ENCODE assay signal across 1 cellular context in genomic region chr9:107587175-107587963, GRCh38.
TF ChIP-seq lines count a peak whose summit lies in the region.

No MANE protein-coding gene starts in this region.

TF ChIP-seq in HepG2, 621 proteins besides CTCF, POLR2A, EP300 and RAD21 (continued from another document and continues in another):
- no peak for TF ChIP-seq TAF15 (IDR thresholded peaks at IDR 0.05; ENCODE audit: low read depth, low read length, poor library complexity, severe bottlenecking)
- TF ChIP-seq SOX6 (IDR thresholded peaks at IDR 0.05), result no peak
- TF ChIP-seq SOX6 (CRISPR knock-in tag; IDR thresholded peaks at IDR 0.05), result peak; percentile 54; the same call in 1 of the 2 replicates
- no peak for TF ChIP-seq NAIF1 (CRISPR knock-in tag; IDR thresholded peaks at IDR 0.05; ENCODE audit: borderline replicate concordance)
- TF ChIP-seq ZNF784 (CRISPR knock-in tag; IDR thresholded peaks at IDR 0.05; ENCODE audit: borderline replicate concordance), result 0 out of 2 replicates have a peak, but pooled peaks have one; percentile 43
- no peak for TF ChIP-seq ZNF326 (CRISPR knock-in tag; IDR thresholded peaks at IDR 0.05; ENCODE audit: borderline replicate concordance)
- no peak for TF ChIP-seq GRHL1 (CRISPR knock-in tag; conservative IDR thresholded peaks at IDR 0.05)
- no peak for TF ChIP-seq YEATS4 (CRISPR knock-in tag; IDR thresholded peaks at IDR 0.05; ENCODE audit: borderline replicate concordance)
- no peak for TF ChIP-seq ARNT2 (CRISPR knock-in tag; IDR thresholded peaks at IDR 0.05; ENCODE audit: low read depth)
- no peak for TF ChIP-seq ZZZ3 (CRISPR knock-in tag; IDR thresholded peaks at IDR 0.05; ENCODE audit: borderline replicate concordance)
- TF ChIP-seq ZFP82 (CRISPR knock-in tag; IDR thresholded peaks at IDR 0.05; ENCODE audit: borderline replicate concordance), result no peak
- TF ChIP-seq MBNL3 (CRISPR knock-in tag; conservative IDR thresholded peaks at IDR 0.05), result no peak
- no peak for TF ChIP-seq IRF2 (CRISPR knock-in tag; IDR thresholded peaks at IDR 0.05)
- TF ChIP-seq JUND (CRISPR knock-in tag; IDR thresholded peaks at IDR 0.05), result no peak
- peak; percentile 53; the same call in 1 of the 2 replicates for TF ChIP-seq ZNF350 (CRISPR knock-in tag; IDR thresholded peaks at IDR 0.05; ENCODE audit: borderline replicate concordance, low read depth)
- TF ChIP-seq ZNF317 (CRISPR knock-in tag; IDR thresholded peaks at IDR 0.05), result peak; percentile 34; the same call in 1 of the 2 replicates
- TF ChIP-seq SKIL (CRISPR knock-in tag; IDR thresholded peaks at IDR 0.05; ENCODE audit: borderline replicate concordance), result 0 out of 2 replicates have a peak, but pooled peaks have one; percentile 36
- 0 out of 2 replicates have a peak, but pooled peaks have one; percentile 27 for TF ChIP-seq ZNF292 (CRISPR knock-in tag; IDR thresholded peaks at IDR 0.05; ENCODE audit: borderline replicate concordance, low read depth)
- TF ChIP-seq LCORL (IDR thresholded peaks at IDR 0.05), result no peak
- no peak for TF ChIP-seq LCORL (CRISPR knock-in tag; IDR thresholded peaks at IDR 0.05)
- no peak for TF ChIP-seq DZIP1 (CRISPR knock-in tag; IDR thresholded peaks at IDR 0.05)
- TF ChIP-seq HDAC2 (CRISPR knock-in tag; IDR thresholded peaks at IDR 0.05), result 0 out of 2 replicates have a peak, but pooled peaks have one; percentile 10
- TF ChIP-seq TEF (CRISPR knock-in tag; IDR thresholded peaks at IDR 0.05), result no peak
- no peak for TF ChIP-seq ZNF724P (CRISPR knock-in tag; IDR thresholded peaks at IDR 0.05; ENCODE audit: borderline replicate concordance)
- no peak for TF ChIP-seq ZNF780A (CRISPR knock-in tag; IDR thresholded peaks at IDR 0.05)
- TF ChIP-seq HDAC1 (CRISPR knock-in tag; IDR thresholded peaks at IDR 0.05), result no peak
- no peak for TF ChIP-seq ZNF615 (CRISPR knock-in tag; IDR thresholded peaks at IDR 0.05; ENCODE audit: borderline replicate concordance)
- TF ChIP-seq KAT8 (CRISPR knock-in tag; IDR thresholded peaks at IDR 0.05), result 0 out of 2 replicates have a peak, but pooled peaks have one; percentile 18
- TF ChIP-seq MTA1 (CRISPR knock-in tag; IDR thresholded peaks at IDR 0.05; ENCODE audit: borderline replicate concordance), result peak; percentile 42; the same call in 1 of the 2 replicates
- TF ChIP-seq NFKBIZ (CRISPR knock-in tag; IDR thresholded peaks at IDR 0.05), result no peak
- 0 out of 2 replicates have a peak, but pooled peaks have one; percentile 27 for TF ChIP-seq HNRNPL (IDR thresholded peaks at IDR 0.05; ENCODE audit: low read depth, low read length)
- TF ChIP-seq ZSCAN22 (CRISPR knock-in tag; IDR thresholded peaks at IDR 0.05), result no peak
- no peak for TF ChIP-seq ZNF557 (CRISPR knock-in tag; IDR thresholded peaks at IDR 0.05)
- no peak for TF ChIP-seq TRIM24 (CRISPR knock-in tag; IDR thresholded peaks at IDR 0.05)
- TF ChIP-seq ZNF609 (CRISPR knock-in tag; IDR thresholded peaks at IDR 0.05; ENCODE audit: borderline replicate concordance), result no peak
- TF ChIP-seq ZFYVE20 (CRISPR knock-in tag; IDR thresholded peaks at IDR 0.05; ENCODE audit: borderline replicate concordance, low read depth), result no peak
- TF ChIP-seq ZNF652 (CRISPR knock-in tag; IDR thresholded peaks at IDR 0.05; ENCODE audit: borderline replicate concordance, low read depth), result no peak
- TF ChIP-seq ZFY (CRISPR knock-in tag; IDR thresholded peaks at IDR 0.05), result no peak
- no peak for TF ChIP-seq ZBTB20 (CRISPR knock-in tag; IDR thresholded peaks at IDR 0.05; ENCODE audit: borderline replicate concordance, low read depth)
- TF ChIP-seq ZNF142 (CRISPR knock-in tag; IDR thresholded peaks at IDR 0.05), result peak; percentile 65; the same call in 1 of the 2 replicates
- TF ChIP-seq HNF4A (CRISPR knock-in tag; IDR thresholded peaks at IDR 0.05), result peak; percentile 84
- no peak for TF ChIP-seq PITX1 (CRISPR knock-in tag; IDR thresholded peaks at IDR 0.05)
- no peak for TF ChIP-seq CENPT (CRISPR knock-in tag; IDR thresholded peaks at IDR 0.05; ENCODE audit: low read depth)
- no peak for TF ChIP-seq ZNF337 (CRISPR knock-in tag; IDR thresholded peaks at IDR 0.05; ENCODE audit: borderline replicate concordance, low read depth)
